24 cellular contexts compared by ENCODE assay signal in genomic region chr3:52432225-52432624, GRCh38. TPM values are rescaled to one million over a fixed set of nuclear protein-coding genes. Genes with fewer than 3 reads are reported as not detected.
DNase-seq lines count a peak whose midpoint lies in the region; ATAC-seq, FAIRE-seq and TF ChIP-seq lines count a peak whose summit lies in the region.
"Had no signal": no experiment of that assay in that cellular context is flagged by ENCODE, and none has a peak within 500 bp of the region (broad histone marks: within the 10 kb centered on the region; RNA-seq: fewer than 3 reads in every experiment).

No MANE protein-coding gene starts in this region.

- DNase-seq in activated CD4-positive, alpha-beta memory T cell treated with anti-CD3 and anti-CD28 coated beads for 36 hours: no peak
- no peak for DNase-seq in activated CD4-positive, alpha-beta memory T cell treated with anti-CD3 and anti-CD28 coated beads, Interleukin-2, amount 10 ng/mL, durations not matched to agents 7 days and 5 days
- peak; percentile 14 for DNase-seq in H7
- peak; percentile 58 for DNase-seq in kidney
- DNase-seq in erythroblast (lab: John Stamatoyannopoulos, UW): no peak
- DNase-seq in A673 (ENCODE audit: low spot score): no peak
- DNase-seq: activated B cell treated with CpG ODN at 0.5 μM for 24 hours; activated CD8-positive, alpha-beta memory T cell treated with anti-CD3 and anti-CD28 coated beads for 24 hours; cortex of kidney; NCI-H1105 treated with DMSO at 0.1 percent for 48 hours; NCI-H2081 treated with DMSO at 0.1 percent for 48 hours; small intestine; stimulated activated CD4-positive, alpha-beta T cell treated with anti-CD3 and anti-CD28 coated beads, Interleukin-4, amount 100 ng/mL, for 1 hour had no signal

- no peak for ATAC-seq in GM21360 (IDR thresholded peaks at IDR 0.05; ENCODE audit: unreplicated experiment)
- ATAC-seq: body of pancreas, Panc1 had no signal

- intact Hi-C loops in activated CD4-positive, alpha-beta memory T cell treated with anti-CD3 and anti-CD28 coated beads for 36 hours (cut with micrococcal nuclease): no loop called here
- intact Hi-C loops in kidney (cut with DNase I) (no loop called here), A673 (cut with micrococcal nuclease; ENCODE audit: unreplicated experiment) (no loop called here)

- CTCF ChIA-PET in activated CD4-positive, alpha-beta memory T cell treated with anti-CD3 and anti-CD28 coated beads for 36 hours (lab: Charles Lee): interaction anchor here (0.5 to 10.7 kb wide), 3 partner anchors 13 to 326 kb away, joined by 3 to 172 read pairs (median 25); partner anchors contain the start of gene SEMA3G
- CTCF ChIA-PET in activated CD4-positive, alpha-beta memory T cell treated with anti-CD3 and anti-CD28 coated beads, Interleukin-2, amount 10 ng/mL, durations not matched to agents 7 days and 5 days (lab: Charles Lee): interaction anchor here (2.3 to 12.0 kb wide), 2 partner anchors 16 to 20 kb away, joined by 7 to 151 read pairs; partner anchors contain the start of gene SEMA3G
- CTCF ChIA-PET in A673 (lab: Charles Lee): no interaction called here

- peaks cover 3% of the 10 kb centered on the region for H3K4me1 Mint-ChIP-seq in activated CD4-positive, alpha-beta memory T cell treated with anti-CD3 and anti-CD28 coated beads for 36 hours (ENCODE audit: low read depth)
- peaks cover 24% of the 10 kb centered on the region for H3K4me1 Mint-ChIP-seq in activated CD4-positive, alpha-beta memory T cell treated with anti-CD3 and anti-CD28 coated beads, Interleukin-2, amount 10 ng/mL, durations not matched to agents 7 days and 5 days

- H3K27ac Mint-ChIP-seq in activated CD4-positive, alpha-beta memory T cell treated with anti-CD3 and anti-CD28 coated beads for 36 hours: peak overlapping the region; percentile 4
- H3K27ac Mint-ChIP-seq in activated CD4-positive, alpha-beta memory T cell treated with anti-CD3 and anti-CD28 coated beads, Interleukin-2, amount 10 ng/mL, durations not matched to agents 7 days and 5 days: no peak overlapping the region
- H3K27ac Mint-ChIP-seq: activated B cell treated with CpG ODN at 0.5 μM for 24 hours; activated T-helper 1 cell treated with anti-CD3 and anti-CD28 coated beads, Interleukin-12 subunit alpha, Interleukin-12 subunit beta, Interleukin-2, Interleukin-4 antibody, amounts not matched to agents 30 ng/mL and 10 ng/mL and 1 ng/mL, durations not matched to agents 14 hours and 24 hours and 36 hours; stimulated activated naive CD8-positive, alpha-beta T cell treated with anti-CD3 and anti-CD28 coated beads, Interleukin-15, Interleukin-2, amounts not matched to agents 100 ng/mL and 50 ng/mL, for 24 hours had no signal

- no peak overlapping the region for H3K9ac ChIP-seq in kidney (ENCODE audit: low read length in 2 of 2)
- peak overlapping the region in 1 of 3 donors; percentile 33 for H3K9ac ChIP-seq in skeletal muscle tissue (ENCODE audit: low read depth in 1 of 3, low read length in 3 of 3)
- H3K9ac ChIP-seq: parathyroid adenoma had no signal

- H3K36me3 ChIP-seq in H7 (replicated peaks; ENCODE audit: control insufficient read depth, insufficient read depth, low read length): no peaks in the 10 kb centered on the region
- H3K36me3 ChIP-seq in kidney (ENCODE audit: control insufficient read depth in 1 of 2, insufficient read depth in 2 of 2, low read length in 2 of 2): no peaks in the 10 kb centered on the region
- H3K36me3 ChIP-seq in skeletal muscle tissue (ENCODE audit: control insufficient read depth in 3 of 3, insufficient read depth in 3 of 3, low read length in 3 of 3): no peaks in the 10 kb centered on the region
- H3K36me3 ChIP-seq in A673 (ENCODE audit: insufficient read depth, low read length, poor library complexity, severe bottlenecking): no peaks in the 10 kb centered on the region

- POLR2A ChIA-PET in activated CD4-positive, alpha-beta memory T cell treated with anti-CD3 and anti-CD28 coated beads for 36 hours (lab: Charles Lee): no interaction called here
- POLR2A ChIA-PET in activated CD4-positive, alpha-beta memory T cell treated with anti-CD3 and anti-CD28 coated beads, Interleukin-2, amount 10 ng/mL, durations not matched to agents 7 days and 5 days (lab: Charles Lee): interaction anchor here (0.8 to 1.7 kb wide), 3 partner anchors 12 to 15 kb away, joined by 3 to 7 read pairs (median 3); no protein-coding TSS in a partner anchor
- POLR2A ChIA-PET in A673 (lab: Charles Lee; ENCODE audit: low non-redundant PET): no interaction called here

- H3K36me3 Mint-ChIP-seq in activated CD4-positive, alpha-beta memory T cell treated with anti-CD3 and anti-CD28 coated beads for 36 hours: no peaks in the 10 kb centered on the region
- H3K36me3 Mint-ChIP-seq in activated CD4-positive, alpha-beta memory T cell treated with anti-CD3 and anti-CD28 coated beads, Interleukin-2, amount 10 ng/mL, durations not matched to agents 7 days and 5 days (ENCODE audit: low read depth): no peaks in the 10 kb centered on the region

- no peaks in the 10 kb centered on the region for H3K9me3 Mint-ChIP-seq in activated CD4-positive, alpha-beta memory T cell treated with anti-CD3 and anti-CD28 coated beads for 36 hours
- H3K9me3 Mint-ChIP-seq in activated CD4-positive, alpha-beta memory T cell treated with anti-CD3 and anti-CD28 coated beads, Interleukin-2, amount 10 ng/mL, durations not matched to agents 7 days and 5 days: no peaks in the 10 kb centered on the region
- H3K9me3 Mint-ChIP-seq: activated B cell treated with CpG ODN at 0.5 μM for 24 hours; activated T-helper 1 cell treated with anti-CD3 and anti-CD28 coated beads, Interleukin-12 subunit alpha, Interleukin-12 subunit beta, Interleukin-2, Interleukin-4 antibody, amounts not matched to agents 30 ng/mL and 10 ng/mL and 1 ng/mL, durations not matched to agents 14 hours and 24 hours and 36 hours; stimulated activated naive CD8-positive, alpha-beta T cell treated with anti-CD3 and anti-CD28 coated beads, Interleukin-15, Interleukin-2, amounts not matched to agents 100 ng/mL and 50 ng/mL, for 24 hours had no signal

- H3K4me1 ChIP-seq in kidney (ENCODE audit: control insufficient read depth in 1 of 2, insufficient read depth in 1 of 2, low read depth in 1 of 2, low read length in 2 of 2) (peaks cover 12 to 15% of the 10 kb centered on the region in 2 donors), skeletal muscle tissue (ENCODE audit: control insufficient read depth in 3 of 3, insufficient read depth in 3 of 3, low read length in 3 of 3) (peaks cover 21 to 45% (median 28%) of the 10 kb centered on the region in 3 donors), A673 (ENCODE audit: insufficient read depth, low read length, poor library complexity, severe bottlenecking) (no peaks in the 10 kb centered on the region)

- no peak overlapping the region for H3K4me3 Mint-ChIP-seq in activated CD4-positive, alpha-beta memory T cell treated with anti-CD3 and anti-CD28 coated beads for 36 hours
- no peak overlapping the region for H3K4me3 Mint-ChIP-seq in activated CD4-positive, alpha-beta memory T cell treated with anti-CD3 and anti-CD28 coated beads, Interleukin-2, amount 10 ng/mL, durations not matched to agents 7 days and 5 days
- H3K4me3 Mint-ChIP-seq: activated B cell treated with CpG ODN at 0.5 μM for 24 hours; activated T-helper 1 cell treated with anti-CD3 and anti-CD28 coated beads, Interleukin-12 subunit alpha, Interleukin-12 subunit beta, Interleukin-2, Interleukin-4 antibody, amounts not matched to agents 30 ng/mL and 10 ng/mL and 1 ng/mL, durations not matched to agents 14 hours and 24 hours and 36 hours; stimulated activated naive CD8-positive, alpha-beta T cell treated with anti-CD3 and anti-CD28 coated beads, Interleukin-15, Interleukin-2, amounts not matched to agents 100 ng/mL and 50 ng/mL, for 24 hours had no signal

- no peak overlapping the region for H3K4me3 ChIP-seq in H7 (ENCODE audit: insufficient read depth, low read depth, low read length)
- no peak overlapping the region for H3K4me3 ChIP-seq in kidney (ENCODE audit: low read length in 2 of 2)
- H3K4me3 ChIP-seq in skeletal muscle tissue (ENCODE audit: low read length in 3 of 3): no peak overlapping the region
- no peak overlapping the region for H3K4me3 ChIP-seq in A673 (ENCODE audit: low read depth, low read length, poor library complexity, severe bottlenecking)
- H3K4me3 ChIP-seq: body of pancreas, lung had no signal

- H3K27ac ChIP-seq in kidney (ENCODE audit: low read depth in 2 of 2, low read length in 2 of 2): peak overlapping the region; percentile 33 to 34
- H3K27ac ChIP-seq in skeletal muscle tissue (ENCODE audit: low read depth, low read length): peak overlapping the region; percentile 19
- H3K27ac ChIP-seq in A673 (ENCODE audit: low read depth, low read length, poor library complexity, severe bottlenecking): no peak overlapping the region
- H3K27ac ChIP-seq: body of pancreas, parathyroid adenoma had no signal

- no peaks in the 10 kb centered on the region for H3K27me3 Mint-ChIP-seq in activated CD4-positive, alpha-beta memory T cell treated with anti-CD3 and anti-CD28 coated beads for 36 hours
- H3K27me3 Mint-ChIP-seq in activated CD4-positive, alpha-beta memory T cell treated with anti-CD3 and anti-CD28 coated beads, Interleukin-2, amount 10 ng/mL, durations not matched to agents 7 days and 5 days: peaks cover 6% of the 10 kb centered on the region
- H3K27me3 Mint-ChIP-seq: activated B cell treated with CpG ODN at 0.5 μM for 24 hours; stimulated activated naive CD8-positive, alpha-beta T cell treated with anti-CD3 and anti-CD28 coated beads, Interleukin-15, Interleukin-2, amounts not matched to agents 100 ng/mL and 50 ng/mL, for 24 hours had no signal

- TF ChIP-seq POLR2A in erythroblast (IDR thresholded peaks at IDR 0.05; ENCODE audit: low read length): no peak

- TF ChIP-seq CTCF in kidney (IDR thresholded peaks at IDR 0.05; ENCODE audit: borderline replicate concordance, extremely low read depth, insufficient read depth) (no peak), A673 (conservative IDR thresholded peaks at IDR 0.05; ENCODE audit: low read depth, low read length) (no peak)

- H3K9me3 ChIP-seq in kidney (ENCODE audit: control insufficient read depth in 1 of 2, low read length in 2 of 2) (no peaks in the 10 kb centered on the region), skeletal muscle tissue (ENCODE audit: control insufficient read depth in 3 of 3, low read length in 3 of 3) (no peaks in the 10 kb centered on the region), A673 (ENCODE audit: low read depth, low read length, poor library complexity, severe bottlenecking) (no peaks in the 10 kb centered on the region)
- H3K9me3 ChIP-seq: body of pancreas had no signal

- no TSS peak for BruUV-seq in A673 (replicated peaks; lab: Mats Ljungman, UMichigan)

- FAIRE-seq in kidney (lab: Jason Lieb, UNC): no peak
- FAIRE-seq: D721Med, small intestine, urothelium cell line had no signal

- H3K27me3 ChIP-seq in H7 (ENCODE audit: control insufficient read depth, insufficient read depth, low read length) (no peaks in the 10 kb centered on the region), skeletal muscle tissue (ENCODE audit: control insufficient read depth in 3 of 3, insufficient read depth in 3 of 3, low read length in 3 of 3) (no peaks in the 10 kb centered on the region), A673 (replicated peaks; ENCODE audit: insufficient read depth, low read depth, low read length, poor library complexity) (no peaks in the 10 kb centered on the region)
- H3K27me3 ChIP-seq: body of pancreas had no signal

RNA-seq across cellular contexts. Expression of gene SEMA3G, which starts 12.7 kb away (rescaled TPM):
- under 1 TPM; 0.10 to 0.14 TPM for total RNA-seq in activated CD4-positive, alpha-beta memory T cell treated with anti-CD3 and anti-CD28 coated beads for 36 hours
- under 1 TPM; 0.18 to 0.20 TPM for total RNA-seq in activated CD4-positive, alpha-beta memory T cell treated with anti-CD3 and anti-CD28 coated beads, Interleukin-2, amount 10 ng/mL, durations not matched to agents 7 days and 5 days
- 1.1 and 2.2 TPM in 2 replicates for total RNA-seq in H7 (2014; rRNA removed; shearing (Covaris generic))
- 25.7 TPM for total RNA-seq in kidney
- polyA plus RNA-seq in kidney (ENCODE audit: insufficient read depth, low read depth, low replicate concordance): 28.2 TPM
- total RNA-seq in skeletal muscle tissue: 4.7 TPM
- 0.07 TPM in 1 of 2 replicates, not detected in the other for total RNA-seq in A673 (2021)
- total RNA-seq: activated B cell treated with CpG ODN at 0.5 μM for 24 hours had no signal
- polyA plus RNA-seq: BJ had no signal

RNA-seq across cellular contexts. Expression of gene TNNC1, which starts 21.6 kb away (rescaled TPM):
- total RNA-seq in activated CD4-positive, alpha-beta memory T cell treated with anti-CD3 and anti-CD28 coated beads for 36 hours: 1 to 10 TPM; 3.0 to 4.7 TPM
- 1 to 10 TPM; 2.3 to 2.5 TPM for total RNA-seq in activated CD4-positive, alpha-beta memory T cell treated with anti-CD3 and anti-CD28 coated beads, Interleukin-2, amount 10 ng/mL, durations not matched to agents 7 days and 5 days
- total RNA-seq in H7 (2014; rRNA removed; shearing (Covaris generic)): 4.2 and 7.2 TPM in 2 replicates
- total RNA-seq in kidney (2.2 TPM), skeletal muscle tissue (461 TPM), A673 (2021) (not detected in 2 replicates)
- polyA plus RNA-seq in kidney (ENCODE audit: insufficient read depth, low read depth, low replicate concordance): 86.6 TPM
- total RNA-seq: activated B cell treated with CpG ODN at 0.5 μM for 24 hours had no signal

RNA-seq across cellular contexts. Expression of gene PHF7, which starts 21.8 kb away (rescaled TPM):
- 10 to 100 TPM; 19.7 to 20.5 TPM for total RNA-seq in activated CD4-positive, alpha-beta memory T cell treated with anti-CD3 and anti-CD28 coated beads for 36 hours
- 10 to 100 TPM; 22.6 to 23.6 TPM for total RNA-seq in activated CD4-positive, alpha-beta memory T cell treated with anti-CD3 and anti-CD28 coated beads, Interleukin-2, amount 10 ng/mL, durations not matched to agents 7 days and 5 days
- total RNA-seq in H7 (2014; rRNA removed; shearing (Covaris generic)): 16.5 and 25.2 TPM in 2 replicates
- total RNA-seq in kidney (8.8 TPM), skeletal muscle tissue (5.2 TPM), A673 (2021) (2.9 and 4.5 TPM in 2 replicates)
- polyA plus RNA-seq in kidney (ENCODE audit: insufficient read depth, low read depth, low replicate concordance): 3.9 TPM

RNA-seq across cellular contexts. Expression of gene BAP1, which starts 22.4 kb away (rescaled TPM):
- total RNA-seq in activated CD4-positive, alpha-beta memory T cell treated with anti-CD3 and anti-CD28 coated beads for 36 hours: 10 to 100 TPM; 92.8 to 99.8 TPM
- 100 to 1,000 TPM in 1 of 2 experiments, 10 to 100 TPM in 1; 90.4 to 100 TPM for total RNA-seq in activated CD4-positive, alpha-beta memory T cell treated with anti-CD3 and anti-CD28 coated beads, Interleukin-2, amount 10 ng/mL, durations not matched to agents 7 days and 5 days
- 128 and 145 TPM in 2 replicates for total RNA-seq in H7 (2014; rRNA removed; shearing (Covaris generic))
- 72.5 TPM for total RNA-seq in kidney
- 61.6 TPM for polyA plus RNA-seq in kidney (ENCODE audit: insufficient read depth, low read depth, low replicate concordance)
- 60.0 TPM for total RNA-seq in skeletal muscle tissue
- 49.5 and 53.1 TPM in 2 replicates for total RNA-seq in A673 (2021)

RNA-seq across cellular contexts. Expression of gene NISCH, which starts 23.2 kb away (rescaled TPM):
- 10 to 100 TPM; 50.8 to 60.2 TPM for total RNA-seq in activated CD4-positive, alpha-beta memory T cell treated with anti-CD3 and anti-CD28 coated beads for 36 hours
- 10 to 100 TPM; 73.8 to 75.0 TPM for total RNA-seq in activated CD4-positive, alpha-beta memory T cell treated with anti-CD3 and anti-CD28 coated beads, Interleukin-2, amount 10 ng/mL, durations not matched to agents 7 days and 5 days
- total RNA-seq in H7 (2014; rRNA removed; shearing (Covaris generic)): 51.1 and 70.7 TPM in 2 replicates
- 98.7 TPM for total RNA-seq in kidney
- polyA plus RNA-seq in kidney (ENCODE audit: insufficient read depth, low read depth, low replicate concordance): 36.1 TPM
- 43.3 TPM for total RNA-seq in skeletal muscle tissue
- total RNA-seq in A673 (2021): 46.9 and 48.6 TPM in 2 replicates

Comparison
In these comparisons a context has a peak if more than half of its experiments do, and no peak if none do; other contexts are left out.
1. DNase-seq: peak in H7 (single experiment) and kidney (single experiment); none in activated CD4-positive, alpha-beta memory T cell treated with anti-CD3 and anti-CD28 coated beads for 36 hours (single experiment), activated CD4-positive, alpha-beta memory T cell treated with anti-CD3 and anti-CD28 coated beads, Interleukin-2, amount 10 ng/mL, durations not matched to agents 7 days and 5 days (single experiment), erythroblast (0 of 2) and A673 (single experiment).
2. RNA of gene TNNC1, which starts 21.6 kb away (total RNA-seq): 461 TPM in skeletal muscle tissue (single experiment); 4.2 to 7.2 TPM in H7, 3.0 to 4.7 TPM in activated CD4-positive, alpha-beta memory T cell treated with anti-CD3 and anti-CD28 coated beads for 36 hours, 2.3 to 2.5 TPM in activated CD4-positive, alpha-beta memory T cell treated with anti-CD3 and anti-CD28 coated beads, Interleukin-2, amount 10 ng/mL, durations not matched to agents 7 days and 5 days, 2.2 TPM in kidney (single experiment) and not detected in A673; every median in the first group is over 10 times any median in the second.